ENCODE assay signal across 8 cellular contexts in the genomic region with DNA sequence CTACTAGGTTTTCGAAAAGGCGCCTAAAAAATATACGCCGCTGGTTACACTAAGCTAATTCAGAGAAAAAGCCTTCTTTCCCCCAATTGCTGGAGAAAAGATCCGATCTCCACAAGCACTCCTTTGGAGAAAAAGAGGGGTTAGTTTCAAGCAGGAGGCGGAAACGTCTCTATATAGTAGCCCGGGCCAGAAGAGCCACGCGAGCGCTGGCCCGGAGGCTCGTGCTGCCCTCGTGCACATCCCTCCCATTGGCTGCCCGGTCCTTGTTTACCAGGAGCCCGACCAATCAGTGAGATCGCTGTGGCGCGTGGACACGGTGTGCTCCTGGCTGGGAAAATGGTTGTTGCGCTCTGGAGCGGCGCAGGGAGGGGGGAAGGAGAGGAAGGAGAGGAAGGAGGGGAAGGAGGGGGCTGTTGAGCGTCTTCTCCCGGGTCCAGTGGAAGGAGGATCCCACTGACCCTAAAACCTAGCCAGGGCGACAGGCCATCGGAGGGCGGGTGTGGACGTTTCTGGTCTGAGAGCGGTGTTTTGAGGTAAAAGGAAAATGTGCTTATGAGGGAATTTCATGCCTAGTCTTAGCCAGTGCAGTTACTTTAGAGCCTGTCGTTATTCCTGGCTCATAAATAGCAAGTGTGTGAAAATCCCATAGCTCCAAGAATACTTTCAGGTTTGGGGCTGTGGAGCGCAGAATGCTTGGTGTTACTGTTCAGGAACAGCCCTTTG. TPM values are rescaled to one million over a fixed set of nuclear protein-coding genes. Genes with fewer than 3 reads are reported as not detected.
DNase-seq lines count a peak whose midpoint lies in the region; ATAC-seq, FAIRE-seq and TF ChIP-seq lines count a peak whose summit lies in the region.

A gene with protein sequence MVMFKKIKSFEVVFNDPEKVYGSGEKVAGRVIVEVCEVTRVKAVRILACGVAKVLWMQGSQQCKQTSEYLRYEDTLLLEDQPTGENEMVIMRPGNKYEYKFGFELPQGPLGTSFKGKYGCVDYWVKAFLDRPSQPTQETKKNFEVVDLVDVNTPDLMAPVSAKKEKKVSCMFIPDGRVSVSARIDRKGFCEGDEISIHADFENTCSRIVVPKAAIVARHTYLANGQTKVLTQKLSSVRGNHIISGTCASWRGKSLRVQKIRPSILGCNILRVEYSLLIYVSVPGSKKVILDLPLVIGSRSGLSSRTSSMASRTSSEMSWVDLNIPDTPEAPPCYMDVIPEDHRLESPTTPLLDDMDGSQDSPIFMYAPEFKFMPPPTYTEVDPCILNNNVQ (minus strand): TSS at position 147 of the 723 bp plus-strand sequence. CDS start 313 bp downstream, outside the sequence.

- TF ChIP-seq CTCF in GM20000 (IDR thresholded peaks at IDR 0.05; ENCODE audit: extremely low read depth, missing control alignments) (no peak), lower lobe of right lung (IDR thresholded peaks at IDR 0.05) (no peak)

- intact Hi-C loops in lower lobe of right lung (cut with DNase I) = no loop called here

- CTCF ChIA-PET in activated CD8-positive, alpha-beta memory T cell treated with anti-CD3 and anti-CD28 coated beads for 36 hours (lab: Charles Lee) = interaction anchor here (0.7 to 5.1 kb wide), 6 partner anchors 10 to 151 kb away, joined by 3 to 37 read pairs (median 5); a partner anchor contains a TSS

- DNase-seq in CMK (ENCODE audit: low read depth) = peak; percentile 98
- peak; percentile 93 for DNase-seq in GM20000 (ENCODE audit: low spot score)
- DNase-seq in HTR-8/SVneo (ENCODE audit: insufficient read length, low spot score) = peak; percentile 99
- DNase-seq in NOMO-1 treated with DMSO at 0.1 percent for 48 hours (lab: John Stamatoyannopoulos, UW; ENCODE audit: unreplicated experiment) = peak; percentile 96
- DNase-seq in effector CD8-positive, alpha-beta T cell (lab: John Stamatoyannopoulos, UW) = peak; percentile 88
- peak; percentile 100 for DNase-seq in lower lobe of right lung
- DNase-seq in stimulated activated CD4-positive, alpha-beta T cell treated with anti-CD3 and anti-CD28 coated beads, TNF-alpha, amount 100 ng/mL, for 1 hour (ENCODE audit: low read depth in 3 of 3, low spot score in 1 of 3) = peak; percentile 79 to 86 (median 79)

- peaks cover 41% of the 10 kb centered on the region for H3K4me1 ChIP-seq in lower lobe of right lung

- FAIRE-seq in HTR-8/SVneo (lab: Jason Lieb, UNC) = peak; percentile 48

- ATAC-seq in lower lobe of right lung = peak; percentile 94 to 96

- peak within 1 kb of the TSS; percentile 75 for H3K4me3 ChIP-seq in lower lobe of right lung

- POLR2A ChIA-PET in activated CD8-positive, alpha-beta memory T cell treated with anti-CD3 and anti-CD28 coated beads for 36 hours (lab: Charles Lee) = interaction anchor here (0.6 to 2.9 kb wide), 12 partner anchors 8 to 177 kb away, joined by 3 to 28 read pairs (median 4); a partner anchor contains a TSS

- peaks cover 34% of the 10 kb centered on the region for H3K36me3 ChIP-seq in lower lobe of right lung

- no peaks in the 10 kb centered on the region for H3K27me3 ChIP-seq in lower lobe of right lung (ENCODE audit: low read depth)

- peak within 1 kb of the TSS; percentile 96 for H3K27ac ChIP-seq in lower lobe of right lung

- H3K9me3 ChIP-seq in lower lobe of right lung = no peaks in the 10 kb centered on the region

RNA-seq across cellular contexts. Expression of the gene that starts here (rescaled TPM):
- total RNA-seq in activated CD8-positive, alpha-beta memory T cell treated with anti-CD3 and anti-CD28 coated beads for 36 hours = 10 to 100 TPM; 62.1 to 62.8 TPM
- 1,554 TPM for total RNA-seq in lower lobe of right lung

Comparison
In these comparisons a context has a peak if more than half of its experiments do, and no peak if none do; other contexts are left out.
1. Peak in every context shown above with its lines: DNase-seq, ATAC-seq, H3K4me3 ChIP-seq and H3K27ac ChIP-seq.
2. RNA of the gene that starts here (total RNA-seq): 1,554 TPM in lower lobe of right lung (single experiment); 62.1 to 62.8 TPM in activated CD8-positive, alpha-beta memory T cell treated with anti-CD3 and anti-CD28 coated beads for 36 hours; every median in the first group is over 10 times any median in the second.